ENCODE assay signal across 8 cellular contexts in the genomic region with DNA sequence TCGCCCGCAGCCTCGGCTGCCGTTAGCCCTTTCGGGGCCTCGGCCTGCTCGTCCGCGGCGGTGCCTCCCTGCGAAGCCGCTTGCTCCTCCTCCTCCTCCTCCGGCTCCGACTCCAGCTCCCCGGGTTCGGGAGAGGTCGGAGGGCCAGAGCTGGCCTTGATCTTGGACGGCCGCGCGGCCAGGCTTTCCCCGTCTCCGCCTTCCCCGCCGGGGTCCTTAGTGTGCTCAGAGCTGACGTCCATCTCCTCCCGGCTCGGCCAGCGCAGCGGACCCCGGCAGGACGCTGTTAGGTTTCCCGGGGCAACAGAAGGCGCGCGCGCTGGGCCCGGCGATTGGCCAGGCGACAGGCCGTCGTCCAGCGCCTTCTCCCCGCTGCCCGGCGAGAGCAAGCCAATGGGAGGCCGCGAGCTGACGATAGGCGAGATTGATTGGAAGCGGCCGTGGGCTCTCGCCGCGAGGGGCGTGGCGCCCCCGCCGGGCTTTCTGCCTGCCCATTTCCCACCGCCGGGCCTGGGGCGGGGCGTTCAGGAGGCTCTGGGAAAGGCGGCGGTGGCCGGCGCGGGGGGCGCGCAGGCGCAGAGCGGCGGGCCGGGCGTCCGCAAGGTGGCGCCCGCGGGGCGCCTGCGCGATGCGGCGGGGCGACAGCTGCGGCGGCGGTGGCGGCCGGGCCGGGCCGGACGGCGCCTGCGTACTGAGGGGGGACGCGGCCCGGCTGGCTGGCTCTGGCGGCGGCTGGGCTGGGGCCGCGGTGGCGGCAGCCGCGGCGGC. TPM values are rescaled to one million over a fixed set of nuclear protein-coding genes. Genes with fewer than 3 reads are reported as not detected.
A peak's percentile ranks its signal among the peaks of the same experiment; 100 is the strongest.
DNase-seq lines count a peak whose midpoint lies in the region; ATAC-seq and TF ChIP-seq lines count a peak whose summit lies in the region.

A gene with protein sequence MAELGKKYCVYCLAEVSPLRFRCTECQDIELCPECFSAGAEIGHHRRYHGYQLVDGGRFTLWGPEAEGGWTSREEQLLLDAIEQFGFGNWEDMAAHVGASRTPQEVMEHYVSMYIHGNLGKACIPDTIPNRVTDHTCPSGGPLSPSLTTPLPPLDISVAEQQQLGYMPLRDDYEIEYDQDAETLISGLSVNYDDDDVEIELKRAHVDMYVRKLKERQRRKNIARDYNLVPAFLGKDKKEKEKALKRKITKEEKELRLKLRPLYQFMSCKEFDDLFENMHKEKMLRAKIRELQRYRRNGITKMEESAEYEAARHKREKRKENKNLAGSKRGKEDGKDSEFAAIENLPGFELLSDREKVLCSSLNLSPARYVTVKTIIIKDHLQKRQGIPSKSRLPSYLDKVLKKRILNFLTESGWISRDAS (plus strand): TSS at position 676 of the 768 bp plus-strand sequence. CDS start 208 bp downstream, outside the sequence.

- H3K9me3 ChIP-seq in spleen: no peaks in the 10 kb centered on the region

- H3K4me1 ChIP-seq in spleen: peaks cover 32 to 61% (median 56%) of the 10 kb centered on the region in 6 donors

- POLR2A ChIA-PET in activated B cell treated with CpG ODN at 0.5 μM for 24 hours (lab: Charles Lee): interaction anchor here (0.8 to 7.5 kb wide), 16 partner anchors 10 to 402 kb away, joined by 3 to 132 read pairs (median 5); partner anchors contain the start of genes BLOC1S4, GRPEL1 and TBC1D14

- H3K27ac Mint-ChIP-seq in activated B cell treated with CpG ODN at 0.5 μM for 24 hours: peak within 1 kb of the TSS; percentile 85

- H3K36me3 Mint-ChIP-seq in activated B cell treated with CpG ODN at 0.5 μM for 24 hours (ENCODE audit: low read depth): peaks cover 9% of the 10 kb centered on the region

- CTCF ChIA-PET in activated B cell treated with CpG ODN at 0.5 μM for 24 hours (lab: Charles Lee): interaction anchor here (0.8 to 2.4 kb wide), 9 partner anchors 12 to 334 kb away, joined by 3 to 23 read pairs (median 6); partner anchors contain the start of gene GRPEL1

- TF ChIP-seq POLR2A in GM18951 (IDR thresholded peaks at IDR 0.05; ENCODE audit: extremely low read depth, insufficient read depth, insufficient read length) (peak; percentile 67), spleen (IDR thresholded peaks at IDR 0.05) (peak in 1 of 3 donors; percentile 2)

- peak within 1 kb of the TSS; percentile 93 for H3K4me3 Mint-ChIP-seq in activated B cell treated with CpG ODN at 0.5 μM for 24 hours

- intact Hi-C loops in activated B cell treated with CpG ODN at 0.5 μM for 24 hours (cut with micrococcal nuclease): loop anchor here (1.0 to 2.0 kb wide), 11 partner anchors 16 to 403 kb away; partner anchors contain the start of genes BLOC1S4, GRPEL1, MRFAP1 and TBC1D14
- intact Hi-C loops in spleen (cut with DNase I; ENCODE audit: low total_unique reads): loop anchor here (10.0 kb wide), 1 partner anchor 68 kb away; no protein-coding TSS in a partner anchor

- TF ChIP-seq CTCF in AG09309 (IDR thresholded peaks at IDR 0.05; ENCODE audit: control insufficient read depth, insufficient read depth, low read depth, low read length, missing control alignments) (peak; percentile 5), activated B cell treated with CpG ODN at 0.5 μM for 24 hours (IDR thresholded peaks at IDR 0.05) (no peak), spleen (IDR thresholded peaks at IDR 0.05 in 8 of 11, conservative IDR thresholded peaks at IDR 0.05 in 3 of 11) (peak; percentile 8 to 80 (median 61))

- H3K4me3 ChIP-seq in AG09309 (ENCODE audit: control insufficient read depth, low read depth, low read length): peak within 1 kb of the TSS; percentile 94
- peak within 1 kb of the TSS; percentile 85 to 98 (median 92) for H3K4me3 ChIP-seq in spleen

- in situ Hi-C loops in GM18951 (cut with MboI; ENCODE audit: low sequenced_read_pairs, unreplicated experiment): loop anchor here (10.0 kb wide), 1 partner anchor 328 kb away; the partner anchor contains the start of gene BLOC1S4

- H3K27ac ChIP-seq in caudate nucleus (ENCODE audit: low read depth, low read length) (peak within 1 kb of the TSS; percentile 58), spleen (peak within 1 kb of the TSS; percentile 88 to 98 (median 92))

- H3K9me3 Mint-ChIP-seq in activated B cell treated with CpG ODN at 0.5 μM for 24 hours: no peaks in the 10 kb centered on the region

- 0% methylated on average over 10 to 106 of the region's 106 CpGs for WGBS in spleen, 5 donors

- peak; percentile 81 for ATAC-seq in HG03196 (IDR thresholded peaks at IDR 0.05; ENCODE audit: unreplicated experiment)
- peak; percentile 87 for ATAC-seq in activated B cell treated with CpG ODN at 0.5 μM for 24 hours (ENCODE audit: low read depth)

- peaks cover 54% of the 10 kb centered on the region for H3K4me1 Mint-ChIP-seq in activated B cell treated with CpG ODN at 0.5 μM for 24 hours

- peaks cover 0 to 23% (median 0%) of the 10 kb centered on the region in 6 donors for H3K36me3 ChIP-seq in spleen

- no peaks in the 10 kb centered on the region for H3K27me3 ChIP-seq in spleen (replicated peaks in 1 of 7)

- H3K27me3 Mint-ChIP-seq in activated B cell treated with CpG ODN at 0.5 μM for 24 hours: no peaks in the 10 kb centered on the region

- peak; percentile 85 for DNase-seq in AG09309 (ENCODE audit: low read depth)
- DNase-seq in NCI-H226: peak; percentile 96
- peak; percentile 96 for DNase-seq in activated B cell treated with CpG ODN at 0.5 μM for 24 hours
- DNase-seq in caudate nucleus (lab: John Stamatoyannopoulos, UW): peak; percentile 51 to 98 (median 93)
- peak; percentile 95 for DNase-seq in inferior parietal cortex (ENCODE audit: extremely low spot score)
- peak; percentile 98 for DNase-seq in spleen

RNA-seq across cellular contexts. Expression of the gene that starts here (rescaled TPM):
- 26.7 and 31.8 TPM in 2 replicates for total RNA-seq in activated B cell treated with CpG ODN at 0.5 μM for 24 hours
- 10 to 100 TPM; 22.6 to 32.2 (median 27.1) TPM for total RNA-seq in spleen
- polyA plus RNA-seq in spleen: 10 to 100 TPM in 2 of 3 donors, 1 to 10 TPM in 1; 9.9 to 15.6 (median 10.8) TPM

Comparison
In these comparisons a context has a peak if more than half of its experiments do, and no peak if none do; other contexts are left out.
1. Peak in every context shown above with its lines: DNase-seq, ATAC-seq, H3K4me3 ChIP-seq and H3K27ac ChIP-seq.